Comparison of ENCODE assay signal across 22 cellular contexts in genomic region chr12:65813983-65814382, GRCh38. TPM values are rescaled to one million over a fixed set of nuclear protein-coding genes. Genes with fewer than 3 reads are reported as not detected.
"Had no signal": no experiment of that assay in that cellular context is flagged by ENCODE, and none has a peak within 500 bp of the region (broad histone marks: within the 10 kb centered on the region; RNA-seq: fewer than 3 reads in every experiment).

No MANE protein-coding gene starts in this region.

- H3K4me2 ChIP-seq: KMS-11 had no signal

- DNase-seq: MG63, NCI-H1092, NCI-H1105 treated with DMSO at 0.1 percent for 48 hours, NCI-H1417 treated with DMSO at 0.1 percent for 48 hours, NCI-H146, NCI-H1694 treated with DMSO at 0.1 percent for 48 hours, NCI-H1930, NCI-H2081, NCI-H2107, NCI-H2227 treated with DMSO at 0.1 percent for 48 hours, NCI-H446, NCI-H510A, NCI-H524 treated with DMSO at 0.1 percent for 48 hours, NCI-H69, NCI-H774, SHP77 treated with DMSO at 0.1 percent for 48 hours, T-helper 2 cell had no signal

- ATAC-seq: K562 had no signal

- H3K27ac ChIP-seq: HL-60, KMS-11, RWPE1 had no signal

- H3K9me3 ChIP-seq: MG63 had no signal

- H3K4me3 ChIP-seq: K562, MG63 had no signal

- H3K36me3 ChIP-seq: MG63 had no signal

- H3K27me3 ChIP-seq: MG63 had no signal

- H3K9ac ChIP-seq: KMS-11 had no signal

RNA-seq across cellular contexts. Expression of gene HMGA2, which starts 10.3 kb away (rescaled TPM):
- total RNA-seq: T-helper 1 cell treated with Interleukin-12 subunit alpha and Interleukin-12 subunit beta and Interleukin-4 antibody, amounts not matched to agents 30 ng/mL and 1 ng/mL, for 36 hours had no signal
